ENCODE assay signal across 9 cellular contexts in genomic region chr2:20584637-20585321, GRCh38.
A peak's percentile ranks its signal among the peaks of the same experiment; 100 is the strongest.
DNase-seq lines count a peak whose midpoint lies in the region; ATAC-seq, FAIRE-seq and TF ChIP-seq lines count a peak whose summit lies in the region.
"Had no signal": no experiment of that assay in that cellular context is flagged by ENCODE, and none has a peak within 500 bp of the region (broad histone marks: within the 10 kb centered on the region; RNA-seq: fewer than 3 reads in every experiment).

No MANE protein-coding gene starts in this region.

- DNase-seq in NCI-H226 (peak; percentile 94), epithelial cell of proximal tubule (ENCODE audit: low read depth) (peak; percentile 98), mucosa of gallbladder (ENCODE audit: low spot score) (peak; percentile 83), T-helper 9 cell (no peak), CD1c-positive myeloid dendritic cell (ENCODE audit: extremely low spot score) (no peak)
- DNase-seq: DMS79 had no signal

- TF ChIP-seq CTCF in epithelial cell of proximal tubule (conservative IDR thresholded peaks at IDR 0.05; ENCODE audit: low read depth, low read length): no peak

- ATAC-seq in HG03135 (IDR thresholded peaks at IDR 0.05; ENCODE audit: unreplicated experiment): no peak
- ATAC-seq in GM21786 (IDR thresholded peaks at IDR 0.05; ENCODE audit: unreplicated experiment): no peak

- FAIRE-seq in A204.1 (lab: Jason Lieb, UNC): peak; percentile 41

- H3K4me3 ChIP-seq in epithelial cell of proximal tubule (ENCODE audit: low read depth, low read length): no peak overlapping the region

Comparison
In these comparisons a context has a peak if more than half of its experiments do, and no peak if none do; other contexts are left out.
1. DNase-seq: peak in NCI-H226 (single experiment), epithelial cell of proximal tubule (single experiment) and mucosa of gallbladder (single experiment); none in T-helper 9 cell (single experiment) and CD1c-positive myeloid dendritic cell (single experiment).